Comparison of ENCODE assay signal across 1 cellular context in genomic region chr1:151833172-151833571, GRCh38.
TF ChIP-seq lines count a peak whose summit lies in the region.

No MANE protein-coding gene starts in this region.

TF ChIP-seq in liver, 16 proteins besides CTCF, POLR2A, EP300 and RAD21:
- no peak for TF ChIP-seq FOXA1 (IDR thresholded peaks at IDR 0.05)
- no peak for TF ChIP-seq HNF4G (IDR thresholded peaks at IDR 0.05)
- TF ChIP-seq HNF4A (conservative IDR thresholded peaks at IDR 0.05): no peak
- TF ChIP-seq MAX (IDR thresholded peaks at IDR 0.05): no peak
- no peak for TF ChIP-seq TAF1 (conservative IDR thresholded peaks at IDR 0.05)
- no peak for TF ChIP-seq FOXA2 (IDR thresholded peaks at IDR 0.05)
- TF ChIP-seq SP1 (IDR thresholded peaks at IDR 0.05): no peak
- TF ChIP-seq ZBTB33 (IDR thresholded peaks at IDR 0.05): no peak
